Comparison of ENCODE assay signal across 1 cellular context in the genomic region with DNA sequence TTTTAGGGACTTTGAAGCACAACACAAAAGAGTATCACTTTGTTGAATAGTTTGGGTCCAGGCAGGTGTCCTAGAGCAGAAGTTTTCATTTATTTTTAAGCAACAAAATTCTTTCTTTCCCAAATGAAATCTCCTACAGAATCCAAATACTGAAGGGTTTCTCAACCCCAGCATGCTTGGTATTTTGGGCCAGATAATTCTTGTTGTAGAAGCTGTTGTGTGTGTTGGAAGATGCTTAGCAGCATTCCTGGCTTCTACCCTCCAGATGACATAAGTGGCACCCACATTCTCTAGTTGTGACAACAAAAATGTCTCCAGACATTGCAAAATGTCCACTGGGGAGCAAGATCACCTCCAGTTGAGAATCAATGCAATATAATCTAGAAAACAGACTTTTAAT.
TF ChIP-seq lines count a peak whose summit lies in the region.

No MANE protein-coding gene starts in this region.

TF ChIP-seq in GM23338, 12 proteins besides CTCF, POLR2A, EP300 and RAD21 (continued from another document):
- TF ChIP-seq REST (IDR thresholded peaks at IDR 0.05; ENCODE audit: unreplicated experiment) (no peak), ZNF114 (CRISPR knock-in tag; IDR thresholded peaks at IDR 0.05) (no peak), EZH2phosphoT487 (IDR thresholded peaks at IDR 0.05; ENCODE audit: unreplicated experiment) (no peak), STAT1 (IDR thresholded peaks at IDR 0.05; ENCODE audit: unreplicated experiment) (no peak), POLR2AphosphoS5 (IDR thresholded peaks at IDR 0.05; ENCODE audit: low read depth) (no peak)
- TF ChIP-seq, protein P1, sequence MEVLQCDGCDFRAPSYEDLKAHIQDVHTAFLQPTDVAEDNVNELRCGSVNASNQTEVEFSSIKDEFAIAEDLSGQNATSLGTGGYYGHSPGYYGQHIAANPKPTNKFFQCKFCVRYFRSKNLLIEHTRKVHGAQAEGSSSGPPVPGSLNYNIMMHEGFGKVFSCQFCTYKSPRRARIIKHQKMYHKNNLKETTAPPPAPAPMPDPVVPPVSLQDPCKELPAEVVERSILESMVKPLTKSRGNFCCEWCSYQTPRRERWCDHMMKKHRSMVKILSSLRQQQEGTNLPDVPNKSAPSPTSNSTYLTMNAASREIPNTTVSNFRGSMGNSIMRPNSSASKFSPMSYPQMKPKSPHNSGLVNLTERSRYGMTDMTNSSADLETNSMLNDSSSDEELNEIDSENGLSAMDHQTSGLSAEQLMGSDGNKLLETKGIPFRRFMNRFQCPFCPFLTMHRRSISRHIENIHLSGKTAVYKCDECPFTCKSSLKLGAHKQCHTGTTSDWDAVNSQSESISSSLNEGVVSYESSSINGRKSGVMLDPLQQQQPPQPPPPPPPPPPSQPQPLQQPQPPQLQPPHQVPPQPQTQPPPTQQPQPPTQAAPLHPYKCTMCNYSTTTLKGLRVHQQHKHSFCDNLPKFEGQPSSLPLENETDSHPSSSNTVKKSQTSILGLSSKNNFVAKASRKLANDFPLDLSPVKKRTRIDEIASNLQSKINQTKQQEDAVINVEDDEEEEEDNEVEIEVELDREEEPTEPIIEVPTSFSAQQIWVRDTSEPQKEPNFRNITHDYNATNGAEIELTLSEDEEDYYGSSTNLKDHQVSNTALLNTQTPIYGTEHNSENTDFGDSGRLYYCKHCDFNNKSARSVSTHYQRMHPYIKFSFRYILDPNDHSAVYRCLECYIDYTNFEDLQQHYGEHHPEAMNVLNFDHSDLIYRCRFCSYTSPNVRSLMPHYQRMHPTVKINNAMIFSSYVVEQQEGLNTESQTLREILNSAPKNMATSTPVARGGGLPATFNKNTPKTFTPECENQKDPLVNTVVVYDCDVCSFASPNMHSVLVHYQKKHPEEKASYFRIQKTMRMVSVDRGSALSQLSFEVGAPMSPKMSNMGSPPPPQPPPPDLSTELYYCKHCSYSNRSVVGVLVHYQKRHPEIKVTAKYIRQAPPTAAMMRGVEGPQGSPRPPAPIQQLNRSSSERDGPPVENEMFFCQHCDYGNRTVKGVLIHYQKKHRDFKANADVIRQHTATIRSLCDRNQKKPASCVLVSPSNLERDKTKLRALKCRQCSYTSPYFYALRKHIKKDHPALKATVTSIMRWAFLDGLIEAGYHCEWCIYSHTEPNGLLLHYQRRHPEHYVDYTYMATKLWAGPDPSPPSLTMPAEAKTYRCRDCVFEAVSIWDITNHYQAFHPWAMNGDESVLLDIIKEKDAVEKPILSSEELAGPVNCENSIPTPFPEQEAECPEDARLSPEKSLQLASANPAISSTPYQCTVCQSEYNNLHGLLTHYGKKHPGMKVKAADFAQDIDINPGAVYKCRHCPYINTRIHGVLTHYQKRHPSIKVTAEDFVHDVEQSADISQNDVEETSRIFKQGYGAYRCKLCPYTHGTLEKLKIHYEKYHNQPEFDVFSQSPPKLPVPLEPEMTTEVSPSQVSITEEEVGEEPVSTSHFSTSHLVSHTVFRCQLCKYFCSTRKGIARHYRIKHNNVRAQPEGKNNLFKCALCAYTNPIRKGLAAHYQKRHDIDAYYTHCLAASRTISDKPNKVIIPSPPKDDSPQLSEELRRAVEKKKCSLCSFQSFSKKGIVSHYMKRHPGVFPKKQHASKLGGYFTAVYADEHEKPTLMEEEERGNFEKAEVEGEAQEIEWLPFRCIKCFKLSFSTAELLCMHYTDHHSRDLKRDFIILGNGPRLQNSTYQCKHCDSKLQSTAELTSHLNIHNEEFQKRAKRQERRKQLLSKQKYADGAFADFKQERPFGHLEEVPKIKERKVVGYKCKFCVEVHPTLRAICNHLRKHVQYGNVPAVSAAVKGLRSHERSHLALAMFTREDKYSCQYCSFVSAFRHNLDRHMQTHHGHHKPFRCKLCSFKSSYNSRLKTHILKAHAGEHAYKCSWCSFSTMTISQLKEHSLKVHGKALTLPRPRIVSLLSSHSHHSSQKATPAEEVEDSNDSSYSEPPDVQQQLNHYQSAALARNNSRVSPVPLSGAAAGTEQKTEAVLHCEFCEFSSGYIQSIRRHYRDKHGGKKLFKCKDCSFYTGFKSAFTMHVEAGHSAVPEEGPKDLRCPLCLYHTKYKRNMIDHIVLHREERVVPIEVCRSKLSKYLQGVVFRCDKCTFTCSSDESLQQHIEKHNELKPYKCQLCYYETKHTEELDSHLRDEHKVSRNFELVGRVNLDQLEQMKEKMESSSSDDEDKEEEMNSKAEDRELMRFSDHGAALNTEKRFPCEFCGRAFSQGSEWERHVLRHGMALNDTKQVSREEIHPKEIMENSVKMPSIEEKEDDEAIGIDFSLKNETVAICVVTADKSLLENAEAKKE (CRISPR knock-in tag; IDR thresholded peaks at IDR 0.05) = no peak
TF ChIP-seq in GM23338: peak in this region for 0.
